10 cellular contexts compared by ENCODE assay signal in the genomic region with DNA sequence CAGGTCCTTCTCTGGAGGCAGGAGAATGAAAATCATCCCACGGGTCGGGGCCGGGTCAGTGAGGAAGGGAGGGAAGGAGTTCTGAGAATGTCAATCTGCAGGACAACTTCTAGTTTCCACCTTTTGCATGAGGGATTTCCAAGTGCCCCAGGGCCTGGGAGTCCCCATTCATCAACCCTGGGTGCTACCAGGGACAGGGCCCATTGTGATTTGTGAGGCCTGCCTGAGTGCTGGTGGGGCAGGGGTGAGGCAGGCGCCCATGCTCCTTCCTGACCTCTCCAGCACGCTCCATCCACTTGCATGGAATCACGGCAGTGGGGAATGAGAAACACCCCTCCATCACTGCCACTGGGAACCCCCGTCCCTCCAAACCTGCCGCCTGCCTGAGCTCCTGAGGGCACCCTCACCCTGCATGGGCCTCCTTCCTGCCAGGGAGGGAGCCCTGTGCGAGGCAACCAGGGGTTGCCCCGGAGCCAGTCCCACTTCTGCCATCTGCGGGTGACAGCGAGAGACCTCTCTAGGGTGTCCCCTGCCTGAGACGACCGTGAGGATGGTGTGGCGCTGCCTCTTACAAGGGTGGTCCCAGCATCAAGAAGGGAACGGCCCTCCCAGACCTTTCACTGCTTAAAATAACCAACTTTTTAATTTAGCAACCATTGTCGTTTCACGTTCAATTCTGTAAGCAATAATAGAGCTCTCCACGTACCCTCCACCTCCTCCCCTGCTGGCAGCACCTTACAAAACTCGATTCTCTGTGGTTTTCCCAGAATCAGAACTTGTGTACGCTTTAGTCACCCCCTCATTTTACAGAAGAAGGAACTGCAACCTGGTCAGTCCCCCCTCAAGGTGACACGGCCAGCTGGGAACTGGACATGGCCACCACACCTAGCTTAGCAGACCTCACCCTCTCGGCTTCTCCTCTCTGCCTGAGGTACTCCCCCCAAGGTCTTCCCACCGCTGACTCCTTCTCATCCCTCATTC. TPM values are rescaled to one million over a fixed set of nuclear protein-coding genes. Genes with fewer than 3 reads are reported as not detected.
DNase-seq lines count a peak whose midpoint lies in the region; ATAC-seq and TF ChIP-seq lines count a peak whose summit lies in the region.
"Had no signal": no experiment of that assay in that cellular context is flagged by ENCODE, and none has a peak within 500 bp of the region (broad histone marks: within the 10 kb centered on the region; RNA-seq: fewer than 3 reads in every experiment).

No MANE protein-coding gene starts in this region.

- H3K27me3 ChIP-seq in prostate gland (replicated peaks; ENCODE audit: insufficient read depth), result no peaks in the 10 kb centered on the region

- no peak for TF ChIP-seq POLR2A in prostate gland (IDR thresholded peaks at IDR 0.05)

- WGBS in prostate gland, result 72% methylated on average over 24 of the region's 24 CpGs

- H3K4me3 ChIP-seq in prostate gland, result no peak overlapping the region

- H3K4me3 Mint-ChIP-seq in activated T-cell treated with anti-CD3 and anti-CD28 coated beads, Interleukin-2, amount 50 U/mL, for 72 hours, result peak overlapping the region; percentile 6 to 44

- ATAC-seq in GM18873 (IDR thresholded peaks at IDR 0.05; ENCODE audit: low FRiP score, unreplicated experiment), result peak; percentile 21
- peak; percentile 42 for ATAC-seq in HG03108 (IDR thresholded peaks at IDR 0.05; ENCODE audit: unreplicated experiment)
- peak; percentile 77 to 90 for ATAC-seq in activated T-cell treated with anti-CD3 and anti-CD28 coated beads, Interleukin-2, amount 50 U/mL, for 72 hours (replicated peaks in 1 of 2)
- ATAC-seq in HG03025 (IDR thresholded peaks at IDR 0.05; ENCODE audit: low FRiP score, unreplicated experiment), result no peak

- no peak for TF ChIP-seq CTCF in prostate gland (IDR thresholded peaks at IDR 0.05)

- peak overlapping the region; percentile 40 to 99 for H3K27ac ChIP-seq in prostate gland

- H3K27me3 Mint-ChIP-seq in activated T-cell treated with anti-CD3 and anti-CD28 coated beads, Interleukin-2, amount 50 U/mL, for 72 hours (ENCODE audit: low read depth), result peaks cover 23% of the 10 kb centered on the region

- intact Hi-C loops in prostate gland (cut with DNase I), result no loop called here

- H3K36me3 ChIP-seq in prostate gland, result no peaks in the 10 kb centered on the region

- no peaks in the 10 kb centered on the region for H3K9me3 ChIP-seq in prostate gland

- H3K27ac Mint-ChIP-seq in activated T-cell treated with anti-CD3 and anti-CD28 coated beads, Interleukin-2, amount 50 U/mL, for 72 hours, result no peak overlapping the region

- peak; percentile 40 to 42 for DNase-seq in activated T-cell treated with anti-CD3 and anti-CD28 coated beads, Interleukin-2, amount 50 U/mL, for 72 hours
- DNase-seq in prostate gland (ENCODE audit: low spot score), result no peak
- no peak for DNase-seq in dedifferentiated amniotic fluid mesenchymal stem cell (ENCODE audit: extremely low spot score)
- no peak for DNase-seq in G401 (ENCODE audit: low spot score)
- no peak for DNase-seq in KG1 (lab: John Stamatoyannopoulos, UW)
- DNase-seq: foreskin melanocyte, posterior cingulate gyrus had no signal

- H3K4me1 Mint-ChIP-seq in activated T-cell treated with anti-CD3 and anti-CD28 coated beads, Interleukin-2, amount 50 U/mL, for 72 hours (ENCODE audit: low read depth), result peaks cover 31% of the 10 kb centered on the region

- H3K4me1 ChIP-seq in prostate gland (replicated peaks), result peaks cover 37% of the 10 kb centered on the region

- H3K36me3 Mint-ChIP-seq in activated T-cell treated with anti-CD3 and anti-CD28 coated beads, Interleukin-2, amount 50 U/mL, for 72 hours (ENCODE audit: insufficient read depth in 2 of 2), result no peaks in the 10 kb centered on the region

- H3K9me3 Mint-ChIP-seq in activated T-cell treated with anti-CD3 and anti-CD28 coated beads, Interleukin-2, amount 50 U/mL, for 72 hours, result no peaks in the 10 kb centered on the region

- in situ Hi-C loops in G401 (cut with HindIII; ENCODE audit: low sequenced_read_pairs), result no loop called here

RNA-seq across cellular contexts. Expression of a gene that starts 28.6 kb away (rescaled TPM):
- 1 to 10 TPM; 4.3 to 4.6 TPM for total RNA-seq in activated T-cell treated with anti-CD3 and anti-CD28 coated beads, Interleukin-2, amount 50 U/mL, for 72 hours
- total RNA-seq in prostate gland, result 100 to 1,000 TPM in 1 of 2 donors, 10 to 100 TPM in 1; 96.5 to 245 TPM
- total RNA-seq in G401 (2014; rRNA removed; shearing (Covaris generic)), result 0.49 and 0.58 TPM in 2 replicates

Comparison
In these comparisons a context has a peak if more than half of its experiments do, and no peak if none do; other contexts are left out.
1. DNase-seq: peak in activated T-cell treated with anti-CD3 and anti-CD28 coated beads, Interleukin-2, amount 50 U/mL, for 72 hours (2 of 2); none in prostate gland (single experiment), dedifferentiated amniotic fluid mesenchymal stem cell (single experiment), G401 (single experiment) and KG1 (single experiment).
2. RNA of a gene that starts 28.6 kb away (total RNA-seq): 96.5 to 245 TPM in prostate gland; 4.3 to 4.6 TPM in activated T-cell treated with anti-CD3 and anti-CD28 coated beads, Interleukin-2, amount 50 U/mL, for 72 hours and 0.49 to 0.58 TPM in G401; every median in the first group is over 10 times any median in the second.